Comparison of ENCODE assay signal across 1 cellular context in the genomic region with DNA sequence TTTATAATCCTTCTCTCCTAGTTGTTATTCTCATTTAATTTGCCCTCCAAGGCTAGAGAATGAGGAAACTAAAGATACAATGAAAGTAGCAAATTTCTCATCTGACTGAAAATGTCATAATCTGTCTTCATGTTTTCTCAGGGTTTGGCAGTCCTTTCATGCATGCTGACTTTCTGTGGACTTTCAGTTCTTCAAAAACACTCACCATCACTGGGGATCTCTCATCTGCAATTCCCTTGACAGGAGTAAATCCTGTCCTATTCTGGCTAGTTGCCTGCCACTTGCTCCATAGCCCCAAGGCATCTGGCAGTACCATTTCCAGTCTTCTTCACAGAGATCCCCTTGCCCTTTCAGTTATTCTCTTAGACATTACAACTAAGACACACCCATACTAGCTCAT.
TF ChIP-seq lines count a peak whose summit lies in the region.

No MANE protein-coding gene starts in this region.

TF ChIP-seq in GM12878, 131 proteins besides CTCF, POLR2A, EP300 and RAD21 (continued from another document):
- TF ChIP-seq E2F8 (IDR thresholded peaks at IDR 0.05; ENCODE audit: low read depth, partially characterized antibody) = no peak
- no peak for TF ChIP-seq HDGF (IDR thresholded peaks at IDR 0.05)
- TF ChIP-seq WRNIP1 (IDR thresholded peaks at IDR 0.05; ENCODE audit: borderline replicate concordance, low read depth, low read length) = 0 out of 2 replicates have a peak, but pooled peaks have one; percentile 43
- TF ChIP-seq MXI1 (IDR thresholded peaks at IDR 0.05; ENCODE audit: low read depth, low read length) = no peak
- no peak for TF ChIP-seq CBX3 (IDR thresholded peaks at IDR 0.05; ENCODE audit: borderline replicate concordance, low read depth)
- peak in 1 of 2 experiments; percentile 19; a peak in 1 of 4 replicates for TF ChIP-seq IKZF2 (IDR thresholded peaks at IDR 0.05)
- TF ChIP-seq BCL3 (IDR thresholded peaks at IDR 0.05; ENCODE audit: borderline replicate concordance, insufficient read depth, low read depth, low read length, poor library complexity, severe bottlenecking) = no peak
- peak; percentile 57 for TF ChIP-seq SPI1 (IDR thresholded peaks at IDR 0.05; ENCODE audit: borderline replicate concordance, insufficient read depth, low read depth, low read length)
- no peak for TF ChIP-seq NFIC (IDR thresholded peaks at IDR 0.05; ENCODE audit: low read depth, low read length)
